In genomic region chr4:137425281-137425680, GRCh38 we compare ENCODE assay signal across 23 cellular contexts.
"Had no signal": no experiment of that assay in that cellular context is flagged by ENCODE, and none has a peak within 500 bp of the region (broad histone marks: within the 10 kb centered on the region; RNA-seq: fewer than 3 reads in every experiment).

No MANE protein-coding gene starts in this region.

- H3K4me3 Mint-ChIP-seq: activated B cell treated with CpG ODN at 0.5 μM for 24 hours; activated CD4-positive, alpha-beta memory T cell treated with anti-CD3 and anti-CD28 coated beads for 36 hours; activated naive CD8-positive, alpha-beta T cell treated with anti-CD3 and anti-CD28 coated beads for 36 hours; activated T-helper 1 cell treated with anti-CD3 and anti-CD28 coated beads, Interleukin-12 subunit alpha, Interleukin-12 subunit beta, Interleukin-2, Interleukin-4 antibody, amounts not matched to agents 30 ng/mL and 10 ng/mL and 1 ng/mL, durations not matched to agents 14 hours and 24 hours and 36 hours; dendritic cell treated with granulocyte-macrophage colony-stimulating factor and Interleukin-4, amounts not matched to agents 40 ng/mL and 50 ng/mL, for 4 days; mesothelial cell of epicardium; nephron progenitor cell; stimulated activated naive CD8-positive, alpha-beta T cell treated with anti-CD3 and anti-CD28 coated beads, Interleukin-15, Interleukin-2, amounts not matched to agents 100 ng/mL and 50 ng/mL, for 24 hours had no signal

- ATAC-seq: heart right ventricle, left lung, psoas muscle, right cardiac atrium had no signal

- H3K4me1 ChIP-seq: esophagus muscularis mucosa, left lung, psoas muscle, suprapubic skin, transverse colon, vagina had no signal

- H3K4me3 ChIP-seq: esophagus muscularis mucosa, heart right ventricle, left lung, psoas muscle, skin epidermis, suprapubic skin, transverse colon, vagina had no signal

- H3K27ac Mint-ChIP-seq: activated B cell treated with CpG ODN at 0.5 μM for 24 hours; activated CD4-positive, alpha-beta memory T cell treated with anti-CD3 and anti-CD28 coated beads for 36 hours; activated naive CD8-positive, alpha-beta T cell treated with anti-CD3 and anti-CD28 coated beads for 36 hours; activated T-helper 1 cell treated with anti-CD3 and anti-CD28 coated beads, Interleukin-12 subunit alpha, Interleukin-12 subunit beta, Interleukin-2, Interleukin-4 antibody, amounts not matched to agents 30 ng/mL and 10 ng/mL and 1 ng/mL, durations not matched to agents 14 hours and 24 hours and 36 hours; dendritic cell treated with granulocyte-macrophage colony-stimulating factor and Interleukin-4, amounts not matched to agents 40 ng/mL and 50 ng/mL, for 4 days; mesothelial cell of epicardium; nephron progenitor cell; stimulated activated naive CD8-positive, alpha-beta T cell treated with anti-CD3 and anti-CD28 coated beads, Interleukin-15, Interleukin-2, amounts not matched to agents 100 ng/mL and 50 ng/mL, for 24 hours had no signal

- DNase-seq: activated B cell treated with CpG ODN at 0.5 μM for 24 hours; activated CD4-positive, alpha-beta memory T cell treated with anti-CD3 and anti-CD28 coated beads for 36 hours; activated CD4-positive, alpha-beta T cell treated with anti-CD3 and anti-CD28 coated beads for 4 hours; activated naive CD4-positive, alpha-beta T cell; activated naive CD8-positive, alpha-beta T cell treated with anti-CD3 and anti-CD28 coated beads for 36 hours; activated T-cell treated with anti-CD3 and anti-CD28 coated beads for 4 hours; amniotic stem cell; effector memory CD4-positive, alpha-beta T cell; heart right ventricle; left lung; nephron progenitor cell; psoas muscle; right cardiac atrium; stimulated activated CD4-positive, alpha-beta T cell treated with anti-CD3 and anti-CD28 coated beads, Interleukin-2, amount 100 ng/mL, for 48 hours; transverse colon had no signal

- H3K27ac ChIP-seq: esophagus muscularis mucosa, heart right ventricle, left lung, psoas muscle, skin epidermis, suprapubic skin, transverse colon, vagina had no signal

- H3K27me3 ChIP-seq: esophagus muscularis mucosa, heart right ventricle, left lung, suprapubic skin, transverse colon, vagina had no signal

- H3K27me3 Mint-ChIP-seq: activated B cell treated with CpG ODN at 0.5 μM for 24 hours; activated CD4-positive, alpha-beta memory T cell treated with anti-CD3 and anti-CD28 coated beads for 36 hours; activated naive CD8-positive, alpha-beta T cell treated with anti-CD3 and anti-CD28 coated beads for 36 hours; dendritic cell treated with granulocyte-macrophage colony-stimulating factor and Interleukin-4, amounts not matched to agents 40 ng/mL and 50 ng/mL, for 4 days; stimulated activated naive CD8-positive, alpha-beta T cell treated with anti-CD3 and anti-CD28 coated beads, Interleukin-15, Interleukin-2, amounts not matched to agents 100 ng/mL and 50 ng/mL, for 24 hours had no signal

- H3K4me1 Mint-ChIP-seq: activated B cell treated with CpG ODN at 0.5 μM for 24 hours; activated naive CD8-positive, alpha-beta T cell treated with anti-CD3 and anti-CD28 coated beads for 36 hours; mesothelial cell of epicardium; nephron progenitor cell had no signal

- H3K36me3 Mint-ChIP-seq: activated CD4-positive, alpha-beta memory T cell treated with anti-CD3 and anti-CD28 coated beads for 36 hours; activated naive CD8-positive, alpha-beta T cell treated with anti-CD3 and anti-CD28 coated beads for 36 hours; mesothelial cell of epicardium had no signal

- H3K9me3 ChIP-seq: esophagus muscularis mucosa, psoas muscle, suprapubic skin, transverse colon, vagina had no signal

- H3K36me3 ChIP-seq: esophagus muscularis mucosa, heart right ventricle, left lung, suprapubic skin, transverse colon, vagina had no signal
